In genomic region chr13:92967923-92968322, GRCh38 we compare ENCODE assay signal across 15 cellular contexts.
DNase-seq lines count a peak whose midpoint lies in the region; ATAC-seq and TF ChIP-seq lines count a peak whose summit lies in the region.
"Had no signal": no experiment of that assay in that cellular context is flagged by ENCODE, and none has a peak within 500 bp of the region (broad histone marks: within the 10 kb centered on the region; RNA-seq: fewer than 3 reads in every experiment).

No MANE protein-coding gene starts in this region.

- no peak overlapping the region for H3K9ac ChIP-seq in mammary epithelial cell (ENCODE audit: insufficient read depth, low read length)

- no peaks in the 10 kb centered on the region for H3K79me2 ChIP-seq in mammary epithelial cell (ENCODE audit: insufficient read depth, low read length)

- no peaks in the 10 kb centered on the region for H3K27me3 ChIP-seq in mammary epithelial cell (ENCODE audit: insufficient read depth, low read length)

- H3K9me3 ChIP-seq in mammary epithelial cell (replicated peaks; ENCODE audit: insufficient read depth, low read length) = no peaks in the 10 kb centered on the region

- WGBS in mammary epithelial cell (ENCODE audit: low coverage, missing lambda C conversion rate) = 69% methylated on average over 3 of the region's 3 CpGs

- TF ChIP-seq CTCF in NB4 (IDR thresholded peaks at IDR 0.05; ENCODE audit: low read depth, low read length) (peak; percentile 10), mammary epithelial cell (conservative IDR thresholded peaks at IDR 0.05 in 1 of 2, IDR thresholded peaks at IDR 0.05 in 1 of 2; ENCODE audit: extremely low read depth in 1 of 2, insufficient read depth in 1 of 2, low read depth in 1 of 2, low read length in 2 of 2) (peak; percentile 21 to 56)

- no peak overlapping the region for H3K27ac ChIP-seq in mammary epithelial cell (ENCODE audit: insufficient read depth, low read depth, low read length)
- H3K27ac ChIP-seq: skin epidermis had no signal

- H2AFZ ChIP-seq in mammary epithelial cell (ENCODE audit: low read depth, low read length) = no peak overlapping the region

- no peak overlapping the region for H3K27ac Mint-ChIP-seq in activated T-helper 2 cell treated with anti-CD3 and anti-CD28 coated beads, Interferon-gamma antibody, Interleukin-2, Interleukin-4, amounts not matched to agents 10 μg/mL and 5 μg/mL and 100 μg/mL, durations not matched to agents 14 hours and 24 hours and 36 hours
- H3K27ac Mint-ChIP-seq: activated naive CD8-positive, alpha-beta T cell treated with anti-CD3 and anti-CD28 coated beads, Interleukin-2, amount 10 ng/mL, durations not matched to agents 7 days and 5 days; naive thymus-derived CD8-positive, alpha-beta T cell; T-helper 17 cell had no signal

- no peaks in the 10 kb centered on the region for H3K36me3 Mint-ChIP-seq in activated T-helper 2 cell treated with anti-CD3 and anti-CD28 coated beads, Interferon-gamma antibody, Interleukin-2, Interleukin-4, amounts not matched to agents 10 μg/mL and 5 μg/mL and 100 μg/mL, durations not matched to agents 14 hours and 24 hours and 36 hours (ENCODE audit: low read depth)
- H3K36me3 Mint-ChIP-seq: activated naive CD8-positive, alpha-beta T cell treated with anti-CD3 and anti-CD28 coated beads, Interleukin-2, amount 10 ng/mL, durations not matched to agents 7 days and 5 days; naive thymus-derived CD8-positive, alpha-beta T cell had no signal

- in situ Hi-C loops in mammary epithelial cell (cut with MboI; ENCODE audit: low sequenced_read_pairs in 2 of 2) = no loop called here

- H4K20me1 ChIP-seq in mammary epithelial cell (ENCODE audit: insufficient read depth, low read length) = no peaks in the 10 kb centered on the region

- no peak for TF ChIP-seq POLR2A in NB4 (IDR thresholded peaks at IDR 0.05; ENCODE audit: extremely low read depth, insufficient read length)

- no peaks in the 10 kb centered on the region for H3K4me1 Mint-ChIP-seq in activated T-helper 2 cell treated with anti-CD3 and anti-CD28 coated beads, Interferon-gamma antibody, Interleukin-2, Interleukin-4, amounts not matched to agents 10 μg/mL and 5 μg/mL and 100 μg/mL, durations not matched to agents 14 hours and 24 hours and 36 hours (ENCODE audit: low read depth)
- H3K4me1 Mint-ChIP-seq: activated naive CD8-positive, alpha-beta T cell treated with anti-CD3 and anti-CD28 coated beads, Interleukin-2, amount 10 ng/mL, durations not matched to agents 7 days and 5 days; naive thymus-derived CD8-positive, alpha-beta T cell; T-helper 17 cell had no signal

- H3K27me3 Mint-ChIP-seq in activated T-helper 2 cell treated with anti-CD3 and anti-CD28 coated beads, Interferon-gamma antibody, Interleukin-2, Interleukin-4, amounts not matched to agents 10 μg/mL and 5 μg/mL and 100 μg/mL, durations not matched to agents 14 hours and 24 hours and 36 hours (ENCODE audit: low read depth) = no peaks in the 10 kb centered on the region
- H3K27me3 Mint-ChIP-seq: activated naive CD8-positive, alpha-beta T cell treated with anti-CD3 and anti-CD28 coated beads, Interleukin-2, amount 10 ng/mL, durations not matched to agents 7 days and 5 days; T-helper 17 cell had no signal

- H3K36me3 ChIP-seq in mammary epithelial cell (ENCODE audit: insufficient read depth, low read length) = no peaks in the 10 kb centered on the region

- H3K4me1 ChIP-seq in mammary epithelial cell (ENCODE audit: insufficient read depth, low read length) = no peaks in the 10 kb centered on the region

- H3K9me3 Mint-ChIP-seq in activated T-helper 2 cell treated with anti-CD3 and anti-CD28 coated beads, Interferon-gamma antibody, Interleukin-2, Interleukin-4, amounts not matched to agents 10 μg/mL and 5 μg/mL and 100 μg/mL, durations not matched to agents 14 hours and 24 hours and 36 hours = peaks cover 4% of the 10 kb centered on the region

- DNase-seq in ELR (ENCODE audit: low read depth) = peak; percentile 0
- no peak for DNase-seq in NB4 (ENCODE audit: low read depth)
- peak; percentile 9 for DNase-seq in mammary epithelial cell
- DNase-seq in myocyte (ENCODE audit: low read depth) = peak; percentile 42
- no peak for DNase-seq in NCI-H774 (lab: John Stamatoyannopoulos, UW)
- DNase-seq in activated T-helper 2 cell treated with anti-CD3 and anti-CD28 coated beads, Interferon-gamma antibody, Interleukin-2, Interleukin-4, amounts not matched to agents 10 μg/mL and 5 μg/mL and 100 μg/mL, durations not matched to agents 14 hours and 24 hours and 36 hours (ENCODE audit: low spot score) = no peak
- DNase-seq: activated naive CD8-positive, alpha-beta T cell treated with anti-CD3 and anti-CD28 coated beads, Interleukin-2, amount 10 ng/mL, durations not matched to agents 7 days and 5 days; effector memory CD4-positive, alpha-beta T cell; Karpas-422; naive thymus-derived CD8-positive, alpha-beta T cell; NK-92 treated with Interleukin-12 subunit alpha and Interleukin-12 subunit beta, amount 100 ng/mL, for 24 hours; stimulated activated CD8-positive, alpha-beta memory T cell treated with anti-CD3 and anti-CD28 coated beads, Interleukin-4, amount 100 ng/mL, for 48 hours; T-helper 17 cell had no signal

- BruUV-seq in mammary epithelial cell (replicated peaks; lab: Mats Ljungman, UMichigan) = no TSS peak

- no peak overlapping the region for H3K4me3 ChIP-seq in NB4 (ENCODE audit: low read depth, low read length)
- no peak overlapping the region for H3K4me3 ChIP-seq in mammary epithelial cell (replicated peaks in 1 of 3; ENCODE audit: insufficient read depth in 1 of 3, low read depth in 2 of 3, low read length in 3 of 3)
- H3K4me3 ChIP-seq: skin epidermis had no signal

- CTCF ChIA-PET in mammary epithelial cell (lab: Charles Lee; ENCODE audit: low non-redundant PET) = interaction anchor here (0.7 kb wide), 1 partner anchor 319 kb away, joined by 3 read pairs; no protein-coding TSS in a partner anchor

- ATAC-seq in HG03565 (IDR thresholded peaks at IDR 0.05; ENCODE audit: unreplicated experiment) = no peak
- ATAC-seq: naive thymus-derived CD8-positive, alpha-beta T cell; T-helper 17 cell had no signal

- intact Hi-C loops in mammary epithelial cell (cut with micrococcal nuclease) = loop anchor here (1.0 to 10.0 kb wide), 5 partner anchors 259 to 1394 kb away; no protein-coding TSS in a partner anchor
- intact Hi-C loops in activated T-helper 2 cell treated with anti-CD3 and anti-CD28 coated beads, Interferon-gamma antibody, Interleukin-2, Interleukin-4, amounts not matched to agents 10 μg/mL and 5 μg/mL and 100 μg/mL, durations not matched to agents 14 hours and 24 hours and 36 hours (cut with micrococcal nuclease) = no loop called here

- H3K4me3 Mint-ChIP-seq in activated T-helper 2 cell treated with anti-CD3 and anti-CD28 coated beads, Interferon-gamma antibody, Interleukin-2, Interleukin-4, amounts not matched to agents 10 μg/mL and 5 μg/mL and 100 μg/mL, durations not matched to agents 14 hours and 24 hours and 36 hours (ENCODE audit: low read depth) = no peak overlapping the region
- H3K4me3 Mint-ChIP-seq: activated naive CD8-positive, alpha-beta T cell treated with anti-CD3 and anti-CD28 coated beads, Interleukin-2, amount 10 ng/mL, durations not matched to agents 7 days and 5 days; naive thymus-derived CD8-positive, alpha-beta T cell; T-helper 17 cell had no signal

- dilution Hi-C loops in mammary epithelial cell (cut with HindIII; ENCODE audit: low sequenced_read_pairs) = no loop called here

- H3K4me2 ChIP-seq in mammary epithelial cell (ENCODE audit: insufficient read depth, low read depth, low read length) = no peak overlapping the region

Comparison
In these comparisons a context has a peak if more than half of its experiments do, and no peak if none do; other contexts are left out.
1. DNase-seq: peak in ELR (single experiment), mammary epithelial cell (single experiment) and myocyte (single experiment); none in NB4 (single experiment), NCI-H774 (single experiment) and activated T-helper 2 cell treated with anti-CD3 and anti-CD28 coated beads, Interferon-gamma antibody, Interleukin-2, Interleukin-4, amounts not matched to agents 10 μg/mL and 5 μg/mL and 100 μg/mL, durations not matched to agents 14 hours and 24 hours and 36 hours (single experiment).